Comparison of ENCODE assay signal across 20 cellular contexts in genomic region chrY:25038882-25039281, GRCh38. TPM values are rescaled to one million over a fixed set of nuclear protein-coding genes. Genes with fewer than 3 reads are reported as not detected.
"Had no signal": no experiment of that assay in that cellular context is flagged by ENCODE, and none has a peak within 500 bp of the region (broad histone marks: within the 10 kb centered on the region; RNA-seq: fewer than 3 reads in every experiment).

No MANE protein-coding gene starts in this region.

RNA-seq across cellular contexts. Expression of gene BPY2C, which starts 13.0 kb away (rescaled TPM):
- total RNA-seq: activated naive CD4-positive, alpha-beta T cell treated with anti-CD3 and anti-CD28 coated beads for 36 hours; activated naive CD4-positive, alpha-beta T cell treated with anti-CD3 and anti-CD28 coated beads, Interleukin-2, amount 50 U/mL, for 72 hours; activated naive CD8-positive, alpha-beta T cell treated with anti-CD3 and anti-CD28 coated beads for 36 hours; activated naive CD8-positive, alpha-beta T cell treated with anti-CD3 and anti-CD28 coated beads, Interleukin-2, amount 10 ng/mL, durations not matched to agents 7 days and 5 days; activated T-cell treated with anti-CD3 and anti-CD28 coated beads, Interleukin-2, amount 50 U/mL, for 4 hours; activated T-cell treated with anti-CD3 and anti-CD28 coated beads, Interleukin-2, amount 50 U/mL, for 72 hours; activated T-helper 1 cell treated with anti-CD3 and anti-CD28 coated beads, Interleukin-12 subunit alpha, Interleukin-12 subunit beta, Interleukin-2, Interleukin-4 antibody, amounts not matched to agents 30 ng/mL and 10 ng/mL and 1 ng/mL, durations not matched to agents 14 hours and 24 hours and 36 hours; activated T-helper 17 cell treated with anti-CD3 and anti-CD28 coated beads, Interleukin-2, amount 50 U/mL, for 72 hours; activated T-helper 2 cell treated with anti-CD3 and anti-CD28 coated beads, Interferon-gamma antibody, Interleukin-2, Interleukin-4, amounts not matched to agents 10 μg/mL and 5 μg/mL and 100 μg/mL, durations not matched to agents 14 hours and 24 hours and 36 hours; adrenal gland; aorta; ascending aorta; astrocyte; body of pancreas; breast epithelium; bronchial epithelial cell; cardiac muscle cell; cardiac septum; cerebellum; chondrocyte had no signal
